In the genomic region with DNA sequence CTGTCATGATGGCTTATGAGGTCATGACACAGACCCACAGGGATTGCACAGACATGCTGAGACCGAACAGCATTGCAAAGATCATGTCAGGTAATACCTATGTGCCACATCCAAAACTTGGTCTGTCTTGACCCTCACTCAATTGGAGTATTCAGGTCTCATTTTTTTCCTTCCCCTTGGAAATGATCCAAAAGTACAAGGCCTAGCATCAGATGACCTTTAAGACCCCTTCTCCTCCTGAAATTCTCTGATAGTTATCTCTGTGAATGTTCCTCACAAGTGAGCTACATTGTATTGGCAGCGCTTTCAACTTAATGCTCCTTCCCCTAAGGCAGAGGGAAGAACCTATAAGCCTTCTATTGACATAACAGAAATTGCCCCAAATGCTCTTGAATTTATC, we compare ENCODE assay signal across 21 cellular contexts.
DNase-seq lines count a peak whose midpoint lies in the region; ATAC-seq and TF ChIP-seq lines count a peak whose summit lies in the region.
"Had no signal": no experiment of that assay in that cellular context is flagged by ENCODE, and none has a peak within 500 bp of the region (broad histone marks: within the 10 kb centered on the region; RNA-seq: fewer than 3 reads in every experiment).

No MANE protein-coding gene starts in this region.

- H3K27ac Mint-ChIP-seq in activated CD4-positive, alpha-beta memory T cell treated with anti-CD3 and anti-CD28 coated beads for 36 hours = peak overlapping the region; percentile 98
- no peak overlapping the region for H3K27ac Mint-ChIP-seq in activated CD4-positive, alpha-beta memory T cell treated with anti-CD3 and anti-CD28 coated beads, Interleukin-2, amount 10 ng/mL, durations not matched to agents 7 days and 5 days
- H3K27ac Mint-ChIP-seq in CD14-positive monocyte = peak overlapping the region; percentile 96 to 99 (median 98)
- peak overlapping the region; percentile 30 for H3K27ac Mint-ChIP-seq in activated naive CD8-positive, alpha-beta T cell treated with anti-CD3 and anti-CD28 coated beads, Interleukin-2, amount 10 ng/mL, durations not matched to agents 7 days and 5 days
- H3K27ac Mint-ChIP-seq: activated CD8-positive, alpha-beta memory T cell treated with anti-CD3 and anti-CD28 coated beads, Interleukin-2, amount 10 ng/mL, durations not matched to agents 7 days and 5 days had no signal

- peaks cover 92% of the 10 kb centered on the region for H3K4me1 Mint-ChIP-seq in activated CD4-positive, alpha-beta memory T cell treated with anti-CD3 and anti-CD28 coated beads for 36 hours (ENCODE audit: low read depth)
- peaks cover 68% of the 10 kb centered on the region for H3K4me1 Mint-ChIP-seq in activated CD4-positive, alpha-beta memory T cell treated with anti-CD3 and anti-CD28 coated beads, Interleukin-2, amount 10 ng/mL, durations not matched to agents 7 days and 5 days
- H3K4me1 Mint-ChIP-seq in CD14-positive monocyte = peaks cover 81% of the 10 kb centered on the region
- H3K4me1 Mint-ChIP-seq in activated naive CD8-positive, alpha-beta T cell treated with anti-CD3 and anti-CD28 coated beads, Interleukin-2, amount 10 ng/mL, durations not matched to agents 7 days and 5 days = peaks cover 46% of the 10 kb centered on the region

- peak overlapping the region in 5 of 8 donors; percentile 32 to 74 (median 39) for H3K27ac ChIP-seq in spleen
- H3K27ac ChIP-seq: brain microvascular endothelial cell, thoracic aorta had no signal

- DNase-seq in activated CD4-positive, alpha-beta memory T cell treated with anti-CD3 and anti-CD28 coated beads for 36 hours = no peak
- DNase-seq in activated CD4-positive, alpha-beta memory T cell treated with anti-CD3 and anti-CD28 coated beads, Interleukin-2, amount 10 ng/mL, durations not matched to agents 7 days and 5 days = no peak
- no peak for DNase-seq in CD14-positive monocyte (ENCODE audit: low spot score)
- no peak for DNase-seq in activated naive CD8-positive, alpha-beta T cell treated with anti-CD3 and anti-CD28 coated beads, Interleukin-2, amount 10 ng/mL, durations not matched to agents 7 days and 5 days
- DNase-seq in spleen = no peak
- no peak for DNase-seq in stimulated activated CD4-positive, alpha-beta T cell treated with anti-CD3 and anti-CD28 coated beads, Interleukin-4, amount 100 ng/mL, for 1 hour
- DNase-seq in kidney tubule cell (ENCODE audit: low spot score) = no peak
- DNase-seq: activated CD4-positive, alpha-beta T cell treated with anti-CD3 and anti-CD28 coated beads for 4 hours; activated CD8-positive, alpha-beta memory T cell treated with anti-CD3 and anti-CD28 coated beads, Interleukin-2, amount 10 ng/mL, durations not matched to agents 7 days and 5 days; amniotic stem cell; brain microvascular endothelial cell; DMS153; effector CD4-positive, alpha-beta T cell; left ventricle myocardium superior; midbrain; naive thymus-derived CD8-positive, alpha-beta T cell; NCI-H1694 treated with DMSO at 0.1 percent for 48 hours; T-helper 2 cell had no signal

- no peaks in the 10 kb centered on the region for H3K27me3 ChIP-seq in spleen (replicated peaks in 1 of 7)
- H3K27me3 ChIP-seq: brain microvascular endothelial cell had no signal

- POLR2A ChIA-PET in activated CD4-positive, alpha-beta memory T cell treated with anti-CD3 and anti-CD28 coated beads for 36 hours (lab: Charles Lee) = interaction anchor here (0.6 to 6.2 kb wide), 3 partner anchors 16 to 138 kb away, joined by 3 to 84 read pairs (median 3); no protein-coding TSS in a partner anchor
- POLR2A ChIA-PET in activated CD4-positive, alpha-beta memory T cell treated with anti-CD3 and anti-CD28 coated beads, Interleukin-2, amount 10 ng/mL, durations not matched to agents 7 days and 5 days (lab: Charles Lee) = no interaction called here
- POLR2A ChIA-PET in activated naive CD8-positive, alpha-beta T cell treated with anti-CD3 and anti-CD28 coated beads, Interleukin-2, amount 10 ng/mL, durations not matched to agents 7 days and 5 days (lab: Charles Lee) = interaction anchor here (0.6 kb wide), 1 partner anchor 220 kb away, joined by 3 read pairs; no protein-coding TSS in a partner anchor

- no peaks in the 10 kb centered on the region for H3K27me3 Mint-ChIP-seq in activated CD4-positive, alpha-beta memory T cell treated with anti-CD3 and anti-CD28 coated beads for 36 hours
- H3K27me3 Mint-ChIP-seq in activated CD4-positive, alpha-beta memory T cell treated with anti-CD3 and anti-CD28 coated beads, Interleukin-2, amount 10 ng/mL, durations not matched to agents 7 days and 5 days = no peaks in the 10 kb centered on the region
- peaks cover 0 to 4% (median 0%) of the 10 kb centered on the region in 3 donors for H3K27me3 Mint-ChIP-seq in CD14-positive monocyte (ENCODE audit: low read depth in 3 of 3)
- no peaks in the 10 kb centered on the region for H3K27me3 Mint-ChIP-seq in activated naive CD8-positive, alpha-beta T cell treated with anti-CD3 and anti-CD28 coated beads, Interleukin-2, amount 10 ng/mL, durations not matched to agents 7 days and 5 days
- H3K27me3 Mint-ChIP-seq: activated CD8-positive, alpha-beta memory T cell treated with anti-CD3 and anti-CD28 coated beads, Interleukin-2, amount 10 ng/mL, durations not matched to agents 7 days and 5 days; naive thymus-derived CD8-positive, alpha-beta T cell had no signal

- H3K4me3 Mint-ChIP-seq in activated CD4-positive, alpha-beta memory T cell treated with anti-CD3 and anti-CD28 coated beads for 36 hours = no peak overlapping the region
- no peak overlapping the region for H3K4me3 Mint-ChIP-seq in activated CD4-positive, alpha-beta memory T cell treated with anti-CD3 and anti-CD28 coated beads, Interleukin-2, amount 10 ng/mL, durations not matched to agents 7 days and 5 days
- peak overlapping the region in 1 of 2 donors; percentile 47 for H3K4me3 Mint-ChIP-seq in CD14-positive monocyte
- H3K4me3 Mint-ChIP-seq in activated naive CD8-positive, alpha-beta T cell treated with anti-CD3 and anti-CD28 coated beads, Interleukin-2, amount 10 ng/mL, durations not matched to agents 7 days and 5 days = no peak overlapping the region
- H3K4me3 Mint-ChIP-seq: activated CD8-positive, alpha-beta memory T cell treated with anti-CD3 and anti-CD28 coated beads, Interleukin-2, amount 10 ng/mL, durations not matched to agents 7 days and 5 days had no signal

- H3K9me3 ChIP-seq in spleen = no peaks in the 10 kb centered on the region
- H3K9me3 ChIP-seq: thoracic aorta had no signal

- 84 to 100% (median 93%) methylated on average over 2 of the region's 2 CpGs for WGBS in spleen, 5 donors

- TF ChIP-seq CTCF in CD14-positive monocyte (IDR thresholded peaks at IDR 0.05) (no peak), spleen (IDR thresholded peaks at IDR 0.05 in 8 of 11, conservative IDR thresholded peaks at IDR 0.05 in 3 of 11) (no peak)

- no peak overlapping the region for H3K4me3 ChIP-seq in spleen
- H3K4me3 ChIP-seq: thoracic aorta had no signal

- H3K4me1 ChIP-seq in spleen = peaks cover 12 to 67% (median 38%) of the 10 kb centered on the region in 6 donors

- no peaks in the 10 kb centered on the region for H3K36me3 ChIP-seq in spleen
- H3K36me3 ChIP-seq: brain microvascular endothelial cell, thoracic aorta had no signal

- CTCF ChIA-PET in activated CD4-positive, alpha-beta memory T cell treated with anti-CD3 and anti-CD28 coated beads for 36 hours (lab: Charles Lee) = no interaction called here
- CTCF ChIA-PET in activated CD4-positive, alpha-beta memory T cell treated with anti-CD3 and anti-CD28 coated beads, Interleukin-2, amount 10 ng/mL, durations not matched to agents 7 days and 5 days (lab: Charles Lee) = no interaction called here

- H3K36me3 Mint-ChIP-seq in activated CD4-positive, alpha-beta memory T cell treated with anti-CD3 and anti-CD28 coated beads for 36 hours = peaks cover 29% of the 10 kb centered on the region
- H3K36me3 Mint-ChIP-seq in activated CD4-positive, alpha-beta memory T cell treated with anti-CD3 and anti-CD28 coated beads, Interleukin-2, amount 10 ng/mL, durations not matched to agents 7 days and 5 days (ENCODE audit: low read depth) = peaks cover 32% of the 10 kb centered on the region
- H3K36me3 Mint-ChIP-seq in CD14-positive monocyte = peaks cover 29 to 31% of the 10 kb centered on the region in 2 donors
- peaks cover 24% of the 10 kb centered on the region for H3K36me3 Mint-ChIP-seq in activated naive CD8-positive, alpha-beta T cell treated with anti-CD3 and anti-CD28 coated beads, Interleukin-2, amount 10 ng/mL, durations not matched to agents 7 days and 5 days

- ATAC-seq in activated naive CD8-positive, alpha-beta T cell treated with anti-CD3 and anti-CD28 coated beads, Interleukin-2, amount 10 ng/mL, durations not matched to agents 7 days and 5 days (ENCODE audit: low read depth) = no peak
- no peak for ATAC-seq in HG02840 (IDR thresholded peaks at IDR 0.05; ENCODE audit: low FRiP score, unreplicated experiment)
- ATAC-seq: activated CD8-positive, alpha-beta memory T cell treated with anti-CD3 and anti-CD28 coated beads, Interleukin-2, amount 10 ng/mL, durations not matched to agents 7 days and 5 days; naive thymus-derived CD8-positive, alpha-beta T cell; SK-N-SH treated with all-trans-retinoic acid at 6 μM for 48 hours had no signal

- TF ChIP-seq POLR2A in spleen (IDR thresholded peaks at IDR 0.05) = no peak

- no peaks in the 10 kb centered on the region for H3K9me3 Mint-ChIP-seq in activated CD4-positive, alpha-beta memory T cell treated with anti-CD3 and anti-CD28 coated beads for 36 hours
- H3K9me3 Mint-ChIP-seq in activated CD4-positive, alpha-beta memory T cell treated with anti-CD3 and anti-CD28 coated beads, Interleukin-2, amount 10 ng/mL, durations not matched to agents 7 days and 5 days = peaks cover 17% of the 10 kb centered on the region
- H3K9me3 Mint-ChIP-seq in CD14-positive monocyte = peaks cover 0 to 5% (median 1%) of the 10 kb centered on the region in 7 donors
- H3K9me3 Mint-ChIP-seq in activated naive CD8-positive, alpha-beta T cell treated with anti-CD3 and anti-CD28 coated beads, Interleukin-2, amount 10 ng/mL, durations not matched to agents 7 days and 5 days = peaks cover 6% of the 10 kb centered on the region

- intact Hi-C loops in activated CD4-positive, alpha-beta memory T cell treated with anti-CD3 and anti-CD28 coated beads for 36 hours (cut with micrococcal nuclease) = loop anchor here (10.0 kb wide), 4 partner anchors 696 to 1956 kb away; no protein-coding TSS in a partner anchor
- intact Hi-C loops in CD14-positive monocyte (cut with micrococcal nuclease) = loop anchor here (5.0 to 10.0 kb wide), 2 partner anchors 139 to 326 kb away; no protein-coding TSS in a partner anchor
- intact Hi-C loops in spleen (cut with DNase I; ENCODE audit: low total_unique reads) = no loop called here
